15 cellular contexts compared by ENCODE assay signal in the genomic region with DNA sequence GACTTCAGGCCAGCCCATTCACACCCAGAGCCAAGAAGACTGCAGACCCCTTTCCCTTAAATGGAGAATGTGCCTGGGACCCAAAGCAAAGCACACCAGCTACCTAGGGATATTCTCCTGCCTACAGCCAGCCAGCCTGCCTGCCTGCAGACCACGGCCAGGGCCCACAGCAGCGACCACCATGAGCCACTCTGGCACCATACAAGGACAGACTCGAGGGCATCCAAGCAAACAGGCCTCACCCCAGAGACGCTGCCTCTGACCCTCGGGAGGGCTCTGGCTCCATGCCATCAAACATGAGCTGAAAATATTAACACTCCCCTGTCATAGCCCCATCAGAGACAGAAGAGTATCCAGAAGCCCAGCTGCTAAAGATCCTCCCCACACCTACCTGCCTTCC.
A peak's percentile ranks its signal among the peaks of the same experiment; 100 is the strongest.
DNase-seq lines count a peak whose midpoint lies in the region; ATAC-seq and TF ChIP-seq lines count a peak whose summit lies in the region.
"Had no signal": no experiment of that assay in that cellular context is flagged by ENCODE, and none has a peak within 500 bp of the region (broad histone marks: within the 10 kb centered on the region; RNA-seq: fewer than 3 reads in every experiment).

No MANE protein-coding gene starts in this region.

- H3K4me3 Mint-ChIP-seq in chondrocyte (ENCODE audit: unreplicated experiment) (no peak overlapping the region), progenitor cell of endocrine pancreas (ENCODE audit: low read depth) (no peak overlapping the region)
- H3K4me3 Mint-ChIP-seq: endodermal cell had no signal

- no peak for DNase-seq in RWPE1 (ENCODE audit: low spot score)
- DNase-seq in chondrocyte (ENCODE audit: low spot score), result no peak
- DNase-seq in stomach, result no peak
- no peak for DNase-seq in OCI-M2 (lab: John Stamatoyannopoulos, UW; ENCODE audit: unreplicated experiment)
- no peak for DNase-seq in progenitor cell of endocrine pancreas (ENCODE audit: low spot score, unreplicated experiment)
- DNase-seq in stimulated activated CD4-positive, alpha-beta T cell treated with anti-CD3 and anti-CD28 coated beads, Interleukin-2, amount 100 ng/mL, for 48 hours, result no peak
- DNase-seq: cerebellar nuclear complex; endodermal cell; foreskin keratinocyte; NCI-H1436 treated with DMSO at 0.1 percent for 48 hours; NCI-H446 treated with DMSO at 0.1 percent for 48 hours; retina; stimulated activated CD4-positive, alpha-beta T cell treated with anti-CD3 and anti-CD28 coated beads, Interleukin-1b, Interleukin-23, amount 100 ng/mL, for 48 hours had no signal

- no peaks in the 10 kb centered on the region for H3K27me3 ChIP-seq in mucosa of stomach (ENCODE audit: control insufficient read depth, insufficient read depth, low read length)
- H3K27me3 ChIP-seq in stomach, result no peaks in the 10 kb centered on the region
- H3K27me3 ChIP-seq: foreskin keratinocyte had no signal

- POLR2A ChIA-PET in RWPE1 (lab: Yijun Ruan, JAX; ENCODE audit: low non-redundant PET), result no interaction called here

- intact Hi-C loops in stomach (cut with DNase I; ENCODE audit: low total_unique reads), result no loop called here

- no peaks in the 10 kb centered on the region for H3K9me3 Mint-ChIP-seq in chondrocyte (ENCODE audit: low read depth)
- H3K9me3 Mint-ChIP-seq in progenitor cell of endocrine pancreas (ENCODE audit: low read depth), result no peaks in the 10 kb centered on the region
- H3K9me3 Mint-ChIP-seq: endodermal cell had no signal

- H3K27ac ChIP-seq in RWPE1 (peak overlapping the region; percentile 57), stomach (peak overlapping the region; percentile 59 to 86 (median 81))
- H3K27ac ChIP-seq: foreskin keratinocyte had no signal

- H3K4me1 ChIP-seq in mucosa of stomach (ENCODE audit: control insufficient read depth, insufficient read depth, low read length) (peaks cover 85% of the 10 kb centered on the region), stomach (peaks cover 48 to 100% (median 81%) of the 10 kb centered on the region in 4 donors)

- no peaks in the 10 kb centered on the region for H3K36me3 ChIP-seq in mucosa of stomach (ENCODE audit: control insufficient read depth, insufficient read depth, low read length)
- no peaks in the 10 kb centered on the region for H3K36me3 ChIP-seq in stomach

- no peaks in the 10 kb centered on the region for H3K9me3 ChIP-seq in mucosa of stomach (ENCODE audit: control insufficient read depth, low read length)
- H3K9me3 ChIP-seq in stomach, result no peaks in the 10 kb centered on the region

- H3K4me3 ChIP-seq in mucosa of stomach (ENCODE audit: low read length) (no peak overlapping the region), stomach (no peak overlapping the region)

- peak overlapping the region; percentile 88 for H3K27ac Mint-ChIP-seq in chondrocyte (ENCODE audit: unreplicated experiment)
- H3K27ac Mint-ChIP-seq in progenitor cell of endocrine pancreas, result no peak overlapping the region
- H3K27ac Mint-ChIP-seq: endodermal cell had no signal

- 55 to 66% (median 62%) methylated on average over 5 of the region's 5 CpGs; no CpG with 5 or more reads in 1 of the 5 donors for WGBS in stomach, 5 donors

- TF ChIP-seq EP300 in stomach (IDR thresholded peaks at IDR 0.05), result no peak

- no peak for TF ChIP-seq POLR2A in stomach (IDR thresholded peaks at IDR 0.05)

- H3K36me3 Mint-ChIP-seq in chondrocyte (ENCODE audit: low read depth) (peaks cover 5% of the 10 kb centered on the region), progenitor cell of endocrine pancreas (ENCODE audit: insufficient read depth) (peaks cover 5% of the 10 kb centered on the region)

- TF ChIP-seq CTCF in RWPE1 (conservative IDR thresholded peaks at IDR 0.05; ENCODE audit: low read depth), result no peak
- TF ChIP-seq CTCF in chondrocyte (IDR thresholded peaks at IDR 0.05), result no peak
- no peak for TF ChIP-seq CTCF in stomach (IDR thresholded peaks at IDR 0.05)
- TF ChIP-seq CTCF in progenitor cell of endocrine pancreas (IDR thresholded peaks at IDR 0.05; ENCODE audit: unreplicated experiment), result no peak

- H3K4me1 Mint-ChIP-seq in chondrocyte (ENCODE audit: low read depth) (peaks cover 86% of the 10 kb centered on the region), progenitor cell of endocrine pancreas (ENCODE audit: low read depth) (peaks cover 19% of the 10 kb centered on the region)

- H3K9ac ChIP-seq in mucosa of stomach (ENCODE audit: low read length), result peak overlapping the region; percentile 27

- CTCF ChIA-PET in RWPE1 (lab: Yijun Ruan, JAX), result interaction anchor here (0.7 kb wide), 1 partner anchor 392 kb away, joined by 7 read pairs; no protein-coding TSS in a partner anchor

- no peak for ATAC-seq in GM21447 (IDR thresholded peaks at IDR 0.05; ENCODE audit: unreplicated experiment)
- ATAC-seq: foreskin keratinocyte had no signal

- no peaks in the 10 kb centered on the region for H3K27me3 Mint-ChIP-seq in chondrocyte (ENCODE audit: low read depth)
- H3K27me3 Mint-ChIP-seq in progenitor cell of endocrine pancreas, result no peaks in the 10 kb centered on the region
